Comparison of ENCODE assay signal across 23 cellular contexts in the genomic region with DNA sequence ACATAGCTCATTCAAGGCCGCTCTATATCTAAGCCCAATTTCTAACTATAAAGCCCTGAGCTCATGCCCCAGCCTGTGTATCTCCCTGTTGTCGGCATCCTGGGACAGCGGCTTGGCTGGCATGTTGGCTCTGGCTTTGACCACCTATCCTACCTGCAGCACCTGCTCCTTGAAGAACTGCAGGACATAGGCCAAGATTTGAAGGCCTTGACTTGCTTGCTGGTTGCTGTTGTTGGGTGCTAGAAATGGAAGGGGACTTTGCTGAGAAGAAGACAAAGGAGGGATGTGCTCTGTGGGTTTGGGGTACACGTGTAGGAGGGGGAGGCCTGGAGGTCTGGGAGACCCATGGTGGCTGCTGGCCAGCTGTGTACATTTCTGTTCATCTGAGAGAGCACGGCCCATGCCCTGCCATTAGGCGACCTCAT. TPM values are rescaled to one million over a fixed set of nuclear protein-coding genes. Genes with fewer than 3 reads are reported as not detected.
A peak's percentile ranks its signal among the peaks of the same experiment; 100 is the strongest.
DNase-seq lines count a peak whose midpoint lies in the region; ATAC-seq, FAIRE-seq and TF ChIP-seq lines count a peak whose summit lies in the region.
"Had no signal": no experiment of that assay in that cellular context is flagged by ENCODE, and none has a peak within 500 bp of the region (broad histone marks: within the 10 kb centered on the region; RNA-seq: fewer than 3 reads in every experiment).

No MANE protein-coding gene starts in this region.

- peaks cover 0 to 6% of the 10 kb centered on the region in 2 donors for H3K36me3 ChIP-seq in body of pancreas (replicated peaks in 1 of 2; ENCODE audit: insufficient read depth in 1 of 2, low read depth in 2 of 2)
- no peaks in the 10 kb centered on the region for H3K36me3 ChIP-seq in H1 (ENCODE audit: control insufficient read depth in 2 of 4, insufficient read depth in 4 of 4, low read length in 3 of 4)
- H3K36me3 ChIP-seq in pancreas = peaks cover 0 to 42% (median 7%) of the 10 kb centered on the region in 3 donors

- H3K56ac ChIP-seq in H1 (replicated peaks; ENCODE audit: insufficient read length, low read depth, low read length) = no peak overlapping the region

- H4K8ac ChIP-seq in H1 (ENCODE audit: extremely low read depth, insufficient read depth, low read length) = no peak overlapping the region

- POLR2A ChIA-PET in H1 (lab: Charles Lee; ENCODE audit: partially characterized antibody) = no interaction called here
- POLR2A ChIA-PET in activated CD4-positive, alpha-beta T cell treated with anti-CD3 and anti-CD28 coated beads, Interleukin-2, amount 10 ng/mL, durations not matched to agents 7 days and 5 days (lab: Charles Lee) = no interaction called here

- H4K91ac ChIP-seq in H1 (replicated peaks; ENCODE audit: insufficient read length, low read length) = no peak overlapping the region

- no peak overlapping the region for H2BK12ac ChIP-seq in H1 (ENCODE audit: low read depth, low read length)

- no peak overlapping the region for H2BK5ac ChIP-seq in H1 (ENCODE audit: low read depth, low read length)

- H3K27ac ChIP-seq in body of pancreas (peak overlapping the region in 2 of 4 donors; percentile 49 to 54), H1 (ENCODE audit: low read depth, low read length) (no peak overlapping the region), pancreas (peak overlapping the region in 1 of 4 donors; percentile 2)

- H3K9me3 ChIP-seq in body of pancreas (no peaks in the 10 kb centered on the region), H1 (ENCODE audit: insufficient read depth in 2 of 2, low read depth in 1 of 2, low read length in 1 of 2) (no peaks in the 10 kb centered on the region), pancreas (no peaks in the 10 kb centered on the region)

- H2BK120ac ChIP-seq in H1 (replicated peaks; ENCODE audit: low read depth, low read length) = no peak overlapping the region

- no peak overlapping the region for H3K4me2 ChIP-seq in H1 (ENCODE audit: insufficient read depth in 1 of 2, low read depth in 2 of 2, low read length in 2 of 2)

- intact Hi-C loops in body of pancreas (cut with DNase I) = no loop called here
- intact Hi-C loops in pancreas (cut with DNase I) = no loop called here

- H3K14ac ChIP-seq in H1 (ENCODE audit: insufficient read length) = no peak overlapping the region

- TF ChIP-seq RAD21 in H1 (IDR thresholded peaks at IDR 0.05 in 1 of 2, conservative IDR thresholded peaks at IDR 0.05 in 1 of 2; ENCODE audit: low read depth in 2 of 2, low read length in 2 of 2) = no peak

- H3K9me3 Mint-ChIP-seq in neural crest cell = peaks cover 3% of the 10 kb centered on the region
- H3K9me3 Mint-ChIP-seq in activated CD4-positive, alpha-beta T cell treated with anti-CD3 and anti-CD28 coated beads, Interleukin-2, amount 10 ng/mL, durations not matched to agents 7 days and 5 days = no peaks in the 10 kb centered on the region

- no peaks in the 10 kb centered on the region for H3K79me2 ChIP-seq in H1 (ENCODE audit: control insufficient read depth in 1 of 2, insufficient read depth in 2 of 2, low read length in 2 of 2)

- H3K27ac Mint-ChIP-seq in neural crest cell (ENCODE audit: unreplicated experiment) = peak overlapping the region; percentile 75
- H3K27ac Mint-ChIP-seq in activated CD4-positive, alpha-beta T cell treated with anti-CD3 and anti-CD28 coated beads, Interleukin-2, amount 10 ng/mL, durations not matched to agents 7 days and 5 days = no peak overlapping the region

- no peak for TF ChIP-seq EP300 in H1 (IDR thresholded peaks at IDR 0.05; ENCODE audit: borderline replicate concordance in 1 of 2, low read depth in 2 of 2, low read length in 2 of 2)

- peaks cover 16% of the 10 kb centered on the region for H3K4me1 Mint-ChIP-seq in neural crest cell
- H3K4me1 Mint-ChIP-seq in activated CD4-positive, alpha-beta T cell treated with anti-CD3 and anti-CD28 coated beads, Interleukin-2, amount 10 ng/mL, durations not matched to agents 7 days and 5 days = no peaks in the 10 kb centered on the region
- H3K4me1 Mint-ChIP-seq: CD4-positive, alpha-beta memory T cell had no signal

- peaks cover 2% of the 10 kb centered on the region for H3K27me3 Mint-ChIP-seq in neural crest cell (ENCODE audit: low read depth)
- H3K27me3 Mint-ChIP-seq in activated CD4-positive, alpha-beta T cell treated with anti-CD3 and anti-CD28 coated beads, Interleukin-2, amount 10 ng/mL, durations not matched to agents 7 days and 5 days = peaks cover 17% of the 10 kb centered on the region

- CTCF ChIA-PET in H1 (lab: Charles Lee; ENCODE audit: partially characterized antibody) = interaction anchor here (1.0 to 1.3 kb wide), 2 partner anchors 50 to 156 kb away, joined by 5 to 9 read pairs; no protein-coding TSS in a partner anchor
- CTCF ChIA-PET in activated CD4-positive, alpha-beta T cell treated with anti-CD3 and anti-CD28 coated beads, Interleukin-2, amount 10 ng/mL, durations not matched to agents 7 days and 5 days (lab: Charles Lee) = no interaction called here

- no peaks in the 10 kb centered on the region for H3K79me1 ChIP-seq in H1 (ENCODE audit: low read depth, low read length)

- 41 to 57% methylated on average over 6 of the region's 6 CpGs for WGBS in body of pancreas, 2 donors
- 88% methylated on average over 6 of the region's 6 CpGs; no CpG with 5 or more reads in 1 of the 2 experiments for WGBS in H1 (ENCODE audit: extremely low coverage in 1 of 2, insufficient coverage in 1 of 2, insufficient read length in 1 of 2, insufficient replicate concordance in 2 of 2, low coverage in 1 of 2, low lambda C conversion rate in 2 of 2, missing lambda C conversion rate in 1 of 2), 2 experiments
- WGBS in pancreas, 2 donors = 40 to 44% methylated on average over 6 of the region's 6 CpGs

- no peak overlapping the region for H3K9ac ChIP-seq in H1 (replicated peaks in 1 of 4; ENCODE audit: extremely low read depth in 1 of 4, low read depth in 3 of 4, low read length in 3 of 4)

- no peak overlapping the region for H3K4me3 Mint-ChIP-seq in neural crest cell
- H3K4me3 Mint-ChIP-seq in activated CD4-positive, alpha-beta T cell treated with anti-CD3 and anti-CD28 coated beads, Interleukin-2, amount 10 ng/mL, durations not matched to agents 7 days and 5 days = no peak overlapping the region
- H3K4me3 Mint-ChIP-seq: CD4-positive, alpha-beta memory T cell had no signal

- no peak overlapping the region for H2AFZ ChIP-seq in H1 (ENCODE audit: low read length)

- no peak for FAIRE-seq in H1 (lab: Jason Lieb, UNC)
- no peak for FAIRE-seq in pancreas (lab: Jason Lieb, UNC)
- FAIRE-seq: GM12891, GM18507 had no signal

- no peak overlapping the region for H3K4ac ChIP-seq in H1 (replicated peaks; ENCODE audit: insufficient read length, low read depth, low read length)

- H3K23me2 ChIP-seq in H1 (ENCODE audit: low read depth, low read length) = peaks cover 6% of the 10 kb centered on the region; the same call in 1 of the 2 replicates

- H3K4me3 ChIP-seq in body of pancreas (no peak overlapping the region), H1 (ENCODE audit: extremely low read depth in 1 of 4, insufficient read depth in 2 of 4, low read depth in 3 of 4, low read length in 4 of 4) (no peak overlapping the region), pancreas (no peak overlapping the region)

- H4K5ac ChIP-seq in H1 (ENCODE audit: insufficient read length, low read depth, low read length) = no peak overlapping the region

- H3K18ac ChIP-seq in H1 (ENCODE audit: extremely low read depth, low read length) = no peak overlapping the region

- no peaks in the 10 kb centered on the region for H4K20me1 ChIP-seq in H1 (replicated peaks in 1 of 2; ENCODE audit: control insufficient read depth in 1 of 2, insufficient read depth in 2 of 2, low read length in 2 of 2)

- H3K4me1 ChIP-seq in body of pancreas (peaks cover 77% of the 10 kb centered on the region), H1 (replicated peaks in 1 of 4; ENCODE audit: control insufficient read depth in 3 of 4, insufficient read depth in 4 of 4, low read length in 3 of 4) (peaks cover 0 to 3% (median 0%) of the 10 kb centered on the region in 4 experiments; a peak in 1 of 7 replicates), pancreas (peaks cover 0 to 4% (median 0%) of the 10 kb centered on the region in 3 donors)

- H2AK5ac ChIP-seq in H1 (ENCODE audit: low read depth, low read length) = no peak overlapping the region

- DNase-seq in body of pancreas = peak; percentile 52 to 60 (median 58)
- DNase-seq in H1 (ENCODE audit: low read depth in 1 of 2, low spot score in 2 of 2) = no peak
- DNase-seq in neural crest cell (ENCODE audit: low read depth, low spot score) = no peak
- peak in 4 of 6 donors; percentile 55 to 78 (median 61) for DNase-seq in pancreas
- DNase-seq in activated CD4-positive, alpha-beta T cell treated with anti-CD3 and anti-CD28 coated beads, Interleukin-2, amount 10 ng/mL, durations not matched to agents 7 days and 5 days = no peak
- DNase-seq: C1 segment of cervical spinal cord; Calu3; CD4-positive, alpha-beta memory T cell; COR-L47; DMS53; DMS79 treated with DMSO at 0.1 percent for 48 hours; GF-D8; GOT3; H7; HCEC 1CT had no signal

- H2BK20ac ChIP-seq in H1 (ENCODE audit: low read length) = peak overlapping the region; percentile 72; the same call in 1 of the 2 replicates

- H3K36me3 Mint-ChIP-seq in neural crest cell (ENCODE audit: low read depth) = peaks cover 2% of the 10 kb centered on the region
- H3K36me3 Mint-ChIP-seq in activated CD4-positive, alpha-beta T cell treated with anti-CD3 and anti-CD28 coated beads, Interleukin-2, amount 10 ng/mL, durations not matched to agents 7 days and 5 days (ENCODE audit: low read depth) = no peaks in the 10 kb centered on the region
- H3K36me3 Mint-ChIP-seq: CD4-positive, alpha-beta memory T cell had no signal

- no peak overlapping the region for H3K23ac ChIP-seq in H1 (ENCODE audit: insufficient read length)

- TF ChIP-seq CTCF in body of pancreas (IDR thresholded peaks at IDR 0.05) = no peak
- TF ChIP-seq CTCF in H1 (IDR thresholded peaks at IDR 0.05; ENCODE audit: control extremely low read depth in 1 of 3, insufficient read depth in 1 of 3, low read depth in 1 of 3, low read length in 3 of 3) = no peak
- TF ChIP-seq CTCF in neural crest cell (conservative IDR thresholded peaks at IDR 0.05) = no peak
- no peak for TF ChIP-seq CTCF in pancreas (IDR thresholded peaks at IDR 0.05)

- no peaks in the 10 kb centered on the region for H3K27me3 ChIP-seq in body of pancreas
- no peaks in the 10 kb centered on the region; a peak in 2 of 7 replicates for H3K27me3 ChIP-seq in H1 (replicated peaks in 1 of 4; ENCODE audit: control insufficient read depth in 3 of 4, extremely low read depth in 1 of 4, insufficient read depth in 3 of 4, low read length in 3 of 4)
- no peaks in the 10 kb centered on the region for H3K27me3 ChIP-seq in pancreas

- TF ChIP-seq POLR2A in body of pancreas (IDR thresholded peaks at IDR 0.05) (peak in 2 of 3 donors; percentile 24 to 41), H1 (IDR thresholded peaks at IDR 0.05; ENCODE audit: control extremely low read depth in 1 of 2, low read depth in 2 of 2, low read length in 2 of 2) (no peak)

- no peak overlapping the region for H2BK15ac ChIP-seq in H1 (ENCODE audit: low read length)

- ATAC-seq in body of pancreas (peak; percentile 4), pancreas (peak; percentile 2 to 7 (median 5)), HG02623 (IDR thresholded peaks at IDR 0.05; ENCODE audit: unreplicated experiment) (no peak)

RNA-seq across cellular contexts. Expression of gene PNLIPRP2, which starts 11.1 kb away (rescaled TPM):
- total RNA-seq in body of pancreas (1,000 to 10,000 TPM in 1 of 2 donors, 100 to 1,000 TPM in 1; 455 to 2,069 TPM), neural crest cell (not detected in 2 replicates), pancreas (1,000 to 10,000 TPM in 5 of 6 donors, 100 to 1,000 TPM in 1; 455 to 7,545 (median 2,236) TPM)
- 0.21 TPM in 1 of 2 replicates, not detected in the other for total RNA-seq in H1 (2021; fragmentation: NEBNext Ultra II Directional; extraction: Animal tissue kit (Norgen Biotek cat#: 25700))
- polyA plus RNA-seq in H1 (2011; rRNA removed) (0.11 and 0.13 TPM in 2 replicates), pancreas (1,000 to 10,000 TPM; 1,594 to 2,679 TPM)
- 0.10 TPM for polyA plus RNA-seq in H1 (2011; cell fraction: cytosol; rRNA removed)
- polyA plus RNA-seq in H1 (2011; cell fraction: nucleus; rRNA removed) = not detected
- 0.32 to 0.98 TPM (median 0.61 TPM) in 3 of 4 replicates, not detected in the other for polyA plus RNA-seq in H1 (2012, experiment 1 of 2)
- polyA plus RNA-seq in H1 (2012, experiment 2 of 2) = 0.20 TPM
- polyA plus RNA-seq in H1 (2013, experiment 1 of 2) = 0.22 TPM
- 0.26 TPM for polyA plus RNA-seq in H1 (2013, experiment 2 of 2)
- not detected in 2 replicates for polyA minus RNA-seq in H1 (2011; rRNA and poly(A)+ RNA removed)
- not detected for polyA minus RNA-seq in H1 (2011; cell fraction: cytosol; rRNA and poly(A)+ RNA removed)
- polyA minus RNA-seq in H1 (2011; cell fraction: nucleus; rRNA and poly(A)+ RNA removed) = not detected
- total RNA-seq in activated CD4-positive, alpha-beta T cell treated with anti-CD3 and anti-CD28 coated beads, Interleukin-2, amount 10 ng/mL, durations not matched to agents 7 days and 5 days = not detected
- total RNA-seq: A172; A673; Calu3; CD4-positive, alpha-beta memory T cell; Daoy; G401; H7 had no signal
- polyA plus RNA-seq: BJ; CD4-positive, alpha-beta memory T cell had no signal

RNA-seq across cellular contexts. Expression of gene PNLIPRP1, which starts 41.1 kb away (rescaled TPM):
- total RNA-seq in body of pancreas (1,000 to 10,000 TPM; 3,318 to 4,534 TPM), neural crest cell (not detected in 2 replicates), pancreas (1,000 to 10,000 TPM; 4,088 to 8,927 (median 4,675) TPM)
- not detected in 2 replicates for total RNA-seq in H1 (2021; fragmentation: NEBNext Ultra II Directional; extraction: Animal tissue kit (Norgen Biotek cat#: 25700))
- polyA plus RNA-seq in H1 (2011; rRNA removed) (not detected in 2 replicates), pancreas (1,000 to 10,000 TPM; 3,212 to 6,957 TPM)
- polyA plus RNA-seq in H1 (2011; cell fraction: cytosol; rRNA removed) = not detected
- polyA plus RNA-seq in H1 (2011; cell fraction: nucleus; rRNA removed) = not detected
- polyA plus RNA-seq in H1 (2012, experiment 1 of 2) = not detected in 4 replicates
- polyA plus RNA-seq in H1 (2012, experiment 2 of 2) = not detected
- not detected for polyA plus RNA-seq in H1 (2013, experiment 1 of 2)
- not detected for polyA plus RNA-seq in H1 (2013, experiment 2 of 2)
- polyA minus RNA-seq in H1 (2011; rRNA and poly(A)+ RNA removed) = not detected in 2 replicates
- polyA minus RNA-seq in H1 (2011; cell fraction: cytosol; rRNA and poly(A)+ RNA removed) = not detected
- polyA minus RNA-seq in H1 (2011; cell fraction: nucleus; rRNA and poly(A)+ RNA removed) = not detected
- total RNA-seq in activated CD4-positive, alpha-beta T cell treated with anti-CD3 and anti-CD28 coated beads, Interleukin-2, amount 10 ng/mL, durations not matched to agents 7 days and 5 days = not detected
- total RNA-seq: A172; A673; Calu3; CD4-positive, alpha-beta memory T cell; Daoy; G401; H7 had no signal
- polyA plus RNA-seq: BJ; CD4-positive, alpha-beta memory T cell had no signal

Comparison
In these comparisons a context has a peak if more than half of its experiments do, and no peak if none do; other contexts are left out.
1. DNase-seq: peak in body of pancreas (4 of 4) and pancreas (4 of 6); none in H1 (0 of 2), neural crest cell (single experiment) and activated CD4-positive, alpha-beta T cell treated with anti-CD3 and anti-CD28 coated beads, Interleukin-2, amount 10 ng/mL, durations not matched to agents 7 days and 5 days (single experiment).
2. POLR2A ChIP-seq: peak in body of pancreas (2 of 3); none in H1 (0 of 2).
3. RNA of gene PNLIPRP2, which starts 11.1 kb away (total RNA-seq): 455 to 7,545 TPM in pancreas and 455 to 2,069 TPM in body of pancreas; 0.21 TPM in H1, not detected in neural crest cell and not detected in activated CD4-positive, alpha-beta T cell treated with anti-CD3 and anti-CD28 coated beads, Interleukin-2, amount 10 ng/mL, durations not matched to agents 7 days and 5 days; every median in the first group is over 100 times any median in the second.
4. RNA of gene PNLIPRP1, which starts 41.1 kb away (total RNA-seq): 4,088 to 8,927 TPM in pancreas and 3,318 to 4,534 TPM in body of pancreas; not detected in H1, not detected in neural crest cell and not detected in activated CD4-positive, alpha-beta T cell treated with anti-CD3 and anti-CD28 coated beads, Interleukin-2, amount 10 ng/mL, durations not matched to agents 7 days and 5 days; every median in the first group is over 1,000 times any median in the second.